Comparison of ENCODE assay signal across 13 cellular contexts in the genomic region with DNA sequence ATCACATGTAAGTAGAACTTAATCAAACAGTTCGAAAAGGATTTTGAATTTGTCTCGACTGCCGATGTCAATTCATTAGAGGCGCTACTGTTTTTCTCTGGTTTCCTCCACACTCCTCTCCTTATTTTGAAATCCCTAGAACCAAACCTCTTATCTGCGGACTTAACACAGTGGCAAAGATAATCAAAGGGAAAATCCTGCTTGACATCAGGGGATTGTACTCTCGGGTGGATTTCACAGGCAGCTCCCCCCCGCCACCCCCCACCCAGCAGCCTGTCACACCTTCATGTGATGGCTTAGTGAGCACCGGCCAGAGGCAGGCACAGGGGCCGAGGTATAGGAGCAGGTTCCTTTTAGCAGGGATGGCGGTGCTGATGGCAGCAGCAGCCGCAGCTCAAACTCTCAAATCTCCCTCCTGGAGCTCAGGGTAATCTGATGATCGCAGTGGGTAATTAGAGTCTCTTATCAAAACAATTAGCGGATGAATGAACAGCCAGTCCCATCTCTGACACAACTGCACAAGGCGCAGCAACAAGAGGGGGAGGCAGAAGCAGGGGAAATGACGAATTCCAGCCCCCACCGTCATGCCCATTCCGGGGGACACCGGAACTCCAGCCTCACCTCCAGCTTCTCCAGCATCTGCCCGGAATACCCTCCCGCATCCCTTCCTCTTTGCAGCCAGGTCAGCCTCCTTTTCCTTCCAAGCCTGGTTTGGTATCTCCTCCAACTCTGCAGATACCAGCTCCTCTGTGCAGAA.
A peak's percentile ranks its signal among the peaks of the same experiment; 100 is the strongest.
DNase-seq lines count a peak whose midpoint lies in the region; ATAC-seq and TF ChIP-seq lines count a peak whose summit lies in the region.
"Had no signal": no experiment of that assay in that cellular context is flagged by ENCODE, and none has a peak within 500 bp of the region (broad histone marks: within the 10 kb centered on the region; RNA-seq: fewer than 3 reads in every experiment).

No MANE protein-coding gene starts in this region.

- no peak overlapping the region for H2AFZ ChIP-seq in fibroblast of lung (ENCODE audit: low read length)

- H3K9me3 ChIP-seq in fibroblast of lung (ENCODE audit: control insufficient read depth, insufficient read depth, low read depth, low read length): no peaks in the 10 kb centered on the region
- H3K9me3 ChIP-seq in psoas muscle: no peaks in the 10 kb centered on the region

- H3K36me3 ChIP-seq in fibroblast of lung (ENCODE audit: control insufficient read depth, insufficient read depth, low read length) (peaks cover 2% of the 10 kb centered on the region), psoas muscle (ENCODE audit: insufficient read depth in 1 of 2, low read depth in 1 of 2) (no peaks in the 10 kb centered on the region)

- no peaks in the 10 kb centered on the region for H4K20me1 ChIP-seq in fibroblast of lung (ENCODE audit: control insufficient read depth, extremely low read depth, insufficient read depth, low read length)

- intact Hi-C loops in psoas muscle (cut with DNase I): no loop called here

- H3K79me2 ChIP-seq in fibroblast of lung (ENCODE audit: control insufficient read depth, insufficient read depth, low read length): peaks cover 29% of the 10 kb centered on the region

- H3K9me3 Mint-ChIP-seq in activated T-cell treated with anti-CD3 and anti-CD28 coated beads, Interleukin-2, amount 50 U/mL, for 4 hours: no peaks in the 10 kb centered on the region
- H3K9me3 Mint-ChIP-seq: activated naive CD8-positive, alpha-beta T cell treated with anti-CD3 and anti-CD28 coated beads, Interleukin-2, amount 10 ng/mL, durations not matched to agents 7 days and 5 days; memory B cell had no signal

- H3K4me2 ChIP-seq in fibroblast of lung (ENCODE audit: extremely low read depth, insufficient read depth, low read length): no peak overlapping the region

- no peaks in the 10 kb centered on the region for H3K27me3 ChIP-seq in fibroblast of lung (ENCODE audit: control insufficient read depth, insufficient read depth, low read length)
- no peaks in the 10 kb centered on the region for H3K27me3 ChIP-seq in psoas muscle (ENCODE audit: insufficient read depth in 3 of 3, low read length in 2 of 3)

- ATAC-seq in psoas muscle (no peak), HG02885 (IDR thresholded peaks at IDR 0.05; ENCODE audit: poor library complexity, unreplicated experiment) (no peak)
- ATAC-seq in activated T-cell treated with anti-CD3 and anti-CD28 coated beads, Interleukin-2, amount 50 U/mL, for 4 hours: no peak
- ATAC-seq: activated CD4-positive, alpha-beta T cell treated with anti-CD3 and anti-CD28 coated beads for 36 hours had no signal

- H3K27ac ChIP-seq in fibroblast of lung (ENCODE audit: insufficient read depth, low read length): peak overlapping the region; percentile 60
- H3K27ac ChIP-seq in psoas muscle: peak overlapping the region; percentile 74

- H3K4me1 ChIP-seq in fibroblast of lung (ENCODE audit: control insufficient read depth, extremely low read depth, insufficient read depth, low read length) (peaks cover 30% of the 10 kb centered on the region), psoas muscle (peaks cover 80% of the 10 kb centered on the region)

- no peak for TF ChIP-seq CTCF in fibroblast of lung (conservative IDR thresholded peaks at IDR 0.05 in 1 of 2, IDR thresholded peaks at IDR 0.05 in 1 of 2; ENCODE audit: low read depth in 1 of 2, low read length in 2 of 2)
- TF ChIP-seq CTCF in psoas muscle (IDR thresholded peaks at IDR 0.05): no peak

- H3K4me3 Mint-ChIP-seq in activated T-cell treated with anti-CD3 and anti-CD28 coated beads, Interleukin-2, amount 50 U/mL, for 4 hours: no peak overlapping the region
- H3K4me3 Mint-ChIP-seq: activated CD4-positive, alpha-beta T cell treated with anti-CD3 and anti-CD28 coated beads for 36 hours; activated naive CD8-positive, alpha-beta T cell treated with anti-CD3 and anti-CD28 coated beads, Interleukin-2, amount 10 ng/mL, durations not matched to agents 7 days and 5 days; memory B cell had no signal

- H3K9ac ChIP-seq in fibroblast of lung (ENCODE audit: insufficient read depth, low read length): no peak overlapping the region

- WGBS in psoas muscle, 3 donors: 80 to 85% (median 82%) methylated on average over 20 of the region's 20 CpGs

- peaks cover 38% of the 10 kb centered on the region for H3K4me1 Mint-ChIP-seq in activated T-cell treated with anti-CD3 and anti-CD28 coated beads, Interleukin-2, amount 50 U/mL, for 4 hours (ENCODE audit: low read depth)

- no peaks in the 10 kb centered on the region for H3K27me3 Mint-ChIP-seq in activated T-cell treated with anti-CD3 and anti-CD28 coated beads, Interleukin-2, amount 50 U/mL, for 4 hours (ENCODE audit: low read depth)
- H3K27me3 Mint-ChIP-seq: activated CD4-positive, alpha-beta T cell treated with anti-CD3 and anti-CD28 coated beads for 36 hours; activated naive CD8-positive, alpha-beta T cell treated with anti-CD3 and anti-CD28 coated beads, Interleukin-2, amount 10 ng/mL, durations not matched to agents 7 days and 5 days; memory B cell had no signal

- H3K4me3 ChIP-seq in fibroblast of lung (replicated peaks in 1 of 4; ENCODE audit: control extremely low read depth in 1 of 4, insufficient read depth in 1 of 4, low read depth in 3 of 4, low read length in 4 of 4): no peak overlapping the region
- no peak overlapping the region for H3K4me3 ChIP-seq in psoas muscle

- no peaks in the 10 kb centered on the region for H3K36me3 Mint-ChIP-seq in activated T-cell treated with anti-CD3 and anti-CD28 coated beads, Interleukin-2, amount 50 U/mL, for 4 hours (ENCODE audit: insufficient read depth)
- H3K36me3 Mint-ChIP-seq: memory B cell had no signal

- peak; percentile 64 for DNase-seq in DMS 273 treated with DMSO at 0.1 percent for 48 hours (lab: John Stamatoyannopoulos, UW)
- peak; percentile 75 for DNase-seq in NCI-H748 (lab: John Stamatoyannopoulos, UW; ENCODE audit: unreplicated experiment)
- DNase-seq in fibroblast of lung (ENCODE audit: low read depth in 2 of 2): no peak
- no peak for DNase-seq in psoas muscle
- DNase-seq in activated T-cell treated with anti-CD3 and anti-CD28 coated beads, Interleukin-2, amount 50 U/mL, for 4 hours: no peak
- DNase-seq in foreskin melanocyte: no peak
- no peak for DNase-seq in occipital lobe (lab: John Stamatoyannopoulos, UW)
- DNase-seq: activated CD4-positive, alpha-beta T cell treated with anti-CD3 and anti-CD28 coated beads for 36 hours; activated naive CD8-positive, alpha-beta T cell treated with anti-CD3 and anti-CD28 coated beads, Interleukin-2, amount 10 ng/mL, durations not matched to agents 7 days and 5 days; SHP77; stimulated activated CD4-positive, alpha-beta T cell treated with anti-CD3 and anti-CD28 coated beads, Interleukin-2, amount 100 ng/mL, for 48 hours had no signal

Comparison
In these comparisons a context has a peak if more than half of its experiments do, and no peak if none do; other contexts are left out.
1. DNase-seq: peak in DMS 273 treated with DMSO at 0.1 percent for 48 hours (single experiment) and NCI-H748 (single experiment); none in fibroblast of lung (0 of 2), psoas muscle (0 of 2), activated T-cell treated with anti-CD3 and anti-CD28 coated beads, Interleukin-2, amount 50 U/mL, for 4 hours (single experiment), foreskin melanocyte (single experiment) and occipital lobe (single experiment).